ENCODE assay signal across 8 cellular contexts in the genomic region with DNA sequence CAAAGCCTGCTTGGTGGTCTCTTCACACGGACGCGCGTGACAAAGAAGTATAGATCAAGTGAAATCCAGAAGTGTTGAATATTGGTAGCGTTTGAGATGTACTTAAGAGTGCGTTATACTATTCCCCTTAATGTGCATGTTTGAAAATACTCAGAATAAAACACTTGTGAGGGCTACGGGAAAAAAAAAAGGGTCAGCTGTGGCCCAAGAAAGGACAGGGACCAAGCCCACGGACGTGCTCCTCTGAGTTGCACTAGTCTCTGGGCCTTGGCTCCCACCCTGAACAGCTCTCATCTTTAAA. TPM values are rescaled to one million over a fixed set of nuclear protein-coding genes. Genes with fewer than 3 reads are reported as not detected.
DNase-seq lines count a peak whose midpoint lies in the region; ATAC-seq and TF ChIP-seq lines count a peak whose summit lies in the region.

No MANE protein-coding gene starts in this region.

- H2AFZ ChIP-seq in Karpas-422 (ENCODE audit: low read length), result 0 out of 2 replicates have a peak overlapping the region, but pooled peaks have one; percentile 56
- H2AFZ ChIP-seq in neural cell (ENCODE audit: low read depth, low read length), result peak overlapping the region; percentile 78

- peak overlapping the region; percentile 74 to 89 (median 85) for H3K27ac ChIP-seq in BLaER1 treated with 17β-estradiol and CSF1 and Interleukin-3, amounts not matched to agents 10 nM and 100 nM
- H3K27ac ChIP-seq in Karpas-422 (ENCODE audit: low read length) (peak overlapping the region; percentile 37; the same call in 1 of the 2 replicates), duodenal mucosa (ENCODE audit: low read depth, low read length) (peak overlapping the region; percentile 80), neural cell (ENCODE audit: low read length) (peak overlapping the region; percentile 30)

- peaks cover 19 to 29% (median 23%) of the 10 kb centered on the region in 10 experiments for H3K4me1 ChIP-seq in BLaER1 treated with 17β-estradiol and CSF1 and Interleukin-3, amounts not matched to agents 10 nM and 100 nM
- H3K4me1 ChIP-seq in Karpas-422 (ENCODE audit: low read length) (peaks cover 14% of the 10 kb centered on the region), duodenal mucosa (ENCODE audit: control insufficient read depth in 1 of 2, insufficient read depth in 2 of 2, low read length in 2 of 2) (peaks cover 9 to 11% of the 10 kb centered on the region in 2 donors)

- H3K79me2 ChIP-seq in Karpas-422 (ENCODE audit: low read length) (peaks cover 15% of the 10 kb centered on the region), neural cell (replicated peaks; ENCODE audit: insufficient read depth, low read length) (peaks cover 8% of the 10 kb centered on the region)

- TF ChIP-seq EP300 in neural cell (conservative IDR thresholded peaks at IDR 0.05; ENCODE audit: poor library complexity, severe bottlenecking), result no peak

- ATAC-seq in GM18907 (IDR thresholded peaks at IDR 0.05; ENCODE audit: unreplicated experiment) (no peak), HG03521 (IDR thresholded peaks at IDR 0.05; ENCODE audit: unreplicated experiment) (no peak)

- no peaks in the 10 kb centered on the region for H3K27me3 ChIP-seq in BLaER1 treated with 17β-estradiol and CSF1 and Interleukin-3, amounts not matched to agents 10 nM and 100 nM
- H3K27me3 ChIP-seq in Karpas-422 (ENCODE audit: low read length) (no peaks in the 10 kb centered on the region), duodenal mucosa (ENCODE audit: control insufficient read depth in 1 of 2, insufficient read depth in 2 of 2, low read length in 2 of 2) (no peaks in the 10 kb centered on the region), neural cell (ENCODE audit: insufficient read depth, low read depth, low read length) (no peaks in the 10 kb centered on the region)

- H4K20me1 ChIP-seq in BLaER1 treated with 17β-estradiol and CSF1 and Interleukin-3, amounts not matched to agents 10 nM and 100 nM, result peaks cover 0 to 11% (median 0%) of the 10 kb centered on the region in 11 experiments; a peak in 2 of 22 replicates
- H4K20me1 ChIP-seq in Karpas-422 (ENCODE audit: insufficient read depth, low read depth, low read length) (no peaks in the 10 kb centered on the region), neural cell (ENCODE audit: insufficient read depth) (no peaks in the 10 kb centered on the region)

- DNase-seq in Karpas-422 (no peak), NCI-H226 (no peak)
- DNase-seq in stimulated activated CD8-positive, alpha-beta memory T cell treated with anti-CD3 and anti-CD28 coated beads, Interleukin-4, amount 100 ng/mL, for 48 hours, result no peak

- no peak for TF ChIP-seq CTCF in neural cell (IDR thresholded peaks at IDR 0.05; ENCODE audit: poor library complexity, severe bottlenecking)

- TF ChIP-seq RAD21 in neural cell (conservative IDR thresholded peaks at IDR 0.05), result no peak

- H3K9me2 ChIP-seq in Karpas-422 (replicated peaks; ENCODE audit: insufficient read depth, low read length) (no peaks in the 10 kb centered on the region), neural cell (ENCODE audit: insufficient read depth, low read length) (no peaks in the 10 kb centered on the region)

- H3K4me3 ChIP-seq in BLaER1 treated with 17β-estradiol and CSF1 and Interleukin-3, amounts not matched to agents 10 nM and 100 nM, result peak overlapping the region; percentile 84 to 99 (median 93)
- peak overlapping the region; percentile 93 for H3K4me3 ChIP-seq in Karpas-422 (ENCODE audit: low read length)
- peak overlapping the region; percentile 83 to 93 for H3K4me3 ChIP-seq in duodenal mucosa (ENCODE audit: low read depth in 1 of 2, low read length in 2 of 2)
- peak overlapping the region; percentile 98 for H3K4me3 ChIP-seq in neural cell (ENCODE audit: low read length)

- peaks cover 29 to 36% (median 32%) of the 10 kb centered on the region in 11 experiments for H3K36me3 ChIP-seq in BLaER1 treated with 17β-estradiol and CSF1 and Interleukin-3, amounts not matched to agents 10 nM and 100 nM
- H3K36me3 ChIP-seq in Karpas-422 (ENCODE audit: insufficient read depth, low read length) (peaks cover 9% of the 10 kb centered on the region; the same call in 1 of the 2 replicates), duodenal mucosa (ENCODE audit: control insufficient read depth in 1 of 2, insufficient read depth in 2 of 2, low read length in 2 of 2) (peaks cover 10 to 27% of the 10 kb centered on the region in 2 donors), neural cell (ENCODE audit: insufficient read depth, low read length) (no peaks in the 10 kb centered on the region)

- peak overlapping the region; percentile 85 to 95 (median 93) for H3K9ac ChIP-seq in BLaER1 treated with 17β-estradiol and CSF1 and Interleukin-3, amounts not matched to agents 10 nM and 100 nM
- H3K9ac ChIP-seq in Karpas-422 (ENCODE audit: low read length) (peak overlapping the region; percentile 80), duodenal mucosa (ENCODE audit: low read depth in 1 of 2, low read length in 2 of 2) (peak overlapping the region; percentile 84 to 85), neural cell (ENCODE audit: low read length) (peak overlapping the region; percentile 38)

- H3F3A ChIP-seq in neural cell (ENCODE audit: insufficient read depth, low read length, poor library complexity, severe bottlenecking), result no peaks in the 10 kb centered on the region

- H3K4me2 ChIP-seq in BLaER1 treated with 17β-estradiol and CSF1 and Interleukin-3, amounts not matched to agents 10 nM and 100 nM, result peak overlapping the region; percentile 79 to 94 (median 89)
- peak overlapping the region; percentile 77 for H3K4me2 ChIP-seq in Karpas-422 (ENCODE audit: low read depth, low read length, poor library complexity, severe bottlenecking)
- peak overlapping the region; percentile 91 for H3K4me2 ChIP-seq in neural cell (ENCODE audit: low read length)

- H3K9me3 ChIP-seq in BLaER1 treated with 17β-estradiol and CSF1 and Interleukin-3, amounts not matched to agents 10 nM and 100 nM (replicated peaks in 1 of 11), result no peaks in the 10 kb centered on the region
- H3K9me3 ChIP-seq in Karpas-422 (ENCODE audit: low read length) (no peaks in the 10 kb centered on the region), duodenal mucosa (ENCODE audit: control insufficient read depth in 1 of 2, low read length in 2 of 2) (no peaks in the 10 kb centered on the region), neural cell (ENCODE audit: low read length) (no peaks in the 10 kb centered on the region)

TF ChIP-seq in neural cell, 6 proteins besides CTCF, POLR2A, EP300 and RAD21:
- TF ChIP-seq TAF1 (IDR thresholded peaks at IDR 0.05; ENCODE audit: low read depth) (no peak), REST (IDR thresholded peaks at IDR 0.05; ENCODE audit: borderline replicate concordance) (no peak), SMC3 (conservative IDR thresholded peaks at IDR 0.05; ENCODE audit: poor library complexity) (no peak), POLR2AphosphoS5 (IDR thresholded peaks at IDR 0.05) (no peak), EZH2 (IDR thresholded peaks at IDR 0.05; ENCODE audit: borderline replicate concordance, insufficient read depth, low read length, poor library complexity, severe bottlenecking) (no peak), MXI1 (conservative IDR thresholded peaks at IDR 0.05; ENCODE audit: poor library complexity, severe bottlenecking) (no peak)

RNA-seq across cellular contexts. Expression of gene RBM42, which starts 0.6 kb away (rescaled TPM):
- 36.9 and 82.1 TPM in 2 replicates for total RNA-seq in Karpas-422 (2014; rRNA removed; shearing (Covaris generic); ENCODE audit: low replicate concordance)
- polyA plus RNA-seq in neural cell, result 58.5 and 73.5 TPM in 2 replicates
- polyA minus RNA-seq in neural cell, result 40.4 and 52.6 TPM in 2 replicates

RNA-seq across cellular contexts. Expression of gene ETV2, which starts 13.3 kb away (rescaled TPM):
- total RNA-seq in Karpas-422 (2014; rRNA removed; shearing (Covaris generic); ENCODE audit: low replicate concordance), result 0.54 and 0.75 TPM in 2 replicates
- 0.58 TPM in 1 of 2 replicates, not detected in the other for polyA plus RNA-seq in neural cell
- polyA minus RNA-seq in neural cell, result not detected in 2 replicates

RNA-seq across cellular contexts. Expression of gene HAUS5, which starts 15.7 kb away (rescaled TPM):
- total RNA-seq in Karpas-422 (2014; rRNA removed; shearing (Covaris generic); ENCODE audit: low replicate concordance), result 12.5 and 26.2 TPM in 2 replicates
- 13.1 and 14.4 TPM in 2 replicates for polyA plus RNA-seq in neural cell
- polyA minus RNA-seq in neural cell, result 5.2 and 7.5 TPM in 2 replicates

RNA-seq across cellular contexts. Expression of gene COX6B1, which starts 19.9 kb away (rescaled TPM):
- 445 and 611 TPM in 2 replicates for total RNA-seq in Karpas-422 (2014; rRNA removed; shearing (Covaris generic); ENCODE audit: low replicate concordance)
- 860 and 1,013 TPM in 2 replicates for polyA plus RNA-seq in neural cell
- 108 and 112 TPM in 2 replicates for polyA minus RNA-seq in neural cell

RNA-seq across cellular contexts. Expression of gene UPK1A, which starts 38.1 kb away (rescaled TPM):
- total RNA-seq in Karpas-422 (2014; rRNA removed; shearing (Covaris generic); ENCODE audit: low replicate concordance), result not detected in 2 replicates
- 0.26 TPM in 1 of 2 replicates, not detected in the other for polyA plus RNA-seq in neural cell
- polyA minus RNA-seq in neural cell, result not detected in 2 replicates

Comparison
In these comparisons a context has a peak if more than half of its experiments do, and no peak if none do; other contexts are left out.
1. H3K27ac ChIP-seq: peak in every context shown above with its lines; median percentile 85 in BLaER1 treated with 17β-estradiol and CSF1 and Interleukin-3, amounts not matched to agents 10 nM and 100 nM; 80 in duodenal mucosa; 37 in Karpas-422; 30 in neural cell.
2. H3K9ac ChIP-seq: peak in every context shown above with its lines; median percentile 93 in BLaER1 treated with 17β-estradiol and CSF1 and Interleukin-3, amounts not matched to agents 10 nM and 100 nM; 84 in duodenal mucosa; 80 in Karpas-422; 38 in neural cell.